19 cellular contexts compared by ENCODE assay signal in the genomic region with DNA sequence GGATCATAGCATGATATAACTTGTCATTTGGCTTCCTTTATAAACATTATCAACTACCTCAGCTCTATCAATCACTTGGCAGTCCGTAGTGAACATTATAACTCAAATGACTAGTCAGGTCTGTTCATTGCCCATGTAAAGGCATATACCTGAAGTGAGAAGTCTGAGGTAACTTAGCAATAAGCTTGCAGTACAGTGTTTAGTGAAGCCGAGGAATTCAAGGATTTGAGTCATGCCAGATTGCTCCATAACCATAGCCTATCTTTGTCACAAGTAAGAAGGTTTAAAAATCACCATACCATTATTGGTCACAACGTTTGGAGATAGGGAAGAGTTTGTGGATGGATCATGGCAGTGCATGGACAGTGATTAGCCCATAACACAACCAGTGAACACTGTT.
"Had no signal": no experiment of that assay in that cellular context is flagged by ENCODE, and none has a peak within 500 bp of the region (broad histone marks: within the 10 kb centered on the region; RNA-seq: fewer than 3 reads in every experiment).

No MANE protein-coding gene starts in this region.

- H3K9me3 ChIP-seq: esophagus muscularis mucosa, left ventricle myocardium inferior, lower lobe of right lung, ovary, right atrium auricular region, sigmoid colon had no signal

- H2AFZ ChIP-seq: hepatocyte had no signal

- H3K36me3 ChIP-seq: esophagus muscularis mucosa, left ventricle myocardium inferior, lower lobe of right lung, ovary, right atrium auricular region, sigmoid colon had no signal

- H3K27ac ChIP-seq: coronary artery, esophagus muscularis mucosa, hepatocyte, left ventricle myocardium inferior, lower lobe of right lung, ovary, right atrium auricular region, sigmoid colon had no signal

- H3K4me1 ChIP-seq: esophagus muscularis mucosa, lower lobe of right lung, right atrium auricular region, sigmoid colon had no signal

- H3K4me3 ChIP-seq: coronary artery, esophagus muscularis mucosa, hepatocyte, left ventricle myocardium inferior, lower lobe of right lung, ovary, right atrium auricular region, sigmoid colon had no signal

- ATAC-seq: lower lobe of right lung, natural killer cell had no signal

- H3K79me2 ChIP-seq: hepatocyte had no signal

- DNase-seq: effector CD4-positive, alpha-beta T cell; endodermal cell; foreskin melanocyte; head of caudate nucleus; kidney glomerular epithelial cell; left ventricle myocardium inferior; lower lobe of right lung; natural killer cell; nucleus accumbens; ovary; sigmoid colon; small intestine; stimulated activated CD4-positive, alpha-beta T cell treated with anti-CD3 and anti-CD28 coated beads, Interleukin-12 subunit alpha, Interleukin-12 subunit beta, amount 100 ng/mL, for 4 hours; stimulated activated naive CD4-positive, alpha-beta T cell had no signal

- H3K27me3 ChIP-seq: esophagus muscularis mucosa, hepatocyte, ovary, right atrium auricular region, sigmoid colon had no signal

- FAIRE-seq: endothelial cell of umbilical vein, small intestine had no signal

- H3K4me2 ChIP-seq: hepatocyte had no signal
